In the genomic region with DNA sequence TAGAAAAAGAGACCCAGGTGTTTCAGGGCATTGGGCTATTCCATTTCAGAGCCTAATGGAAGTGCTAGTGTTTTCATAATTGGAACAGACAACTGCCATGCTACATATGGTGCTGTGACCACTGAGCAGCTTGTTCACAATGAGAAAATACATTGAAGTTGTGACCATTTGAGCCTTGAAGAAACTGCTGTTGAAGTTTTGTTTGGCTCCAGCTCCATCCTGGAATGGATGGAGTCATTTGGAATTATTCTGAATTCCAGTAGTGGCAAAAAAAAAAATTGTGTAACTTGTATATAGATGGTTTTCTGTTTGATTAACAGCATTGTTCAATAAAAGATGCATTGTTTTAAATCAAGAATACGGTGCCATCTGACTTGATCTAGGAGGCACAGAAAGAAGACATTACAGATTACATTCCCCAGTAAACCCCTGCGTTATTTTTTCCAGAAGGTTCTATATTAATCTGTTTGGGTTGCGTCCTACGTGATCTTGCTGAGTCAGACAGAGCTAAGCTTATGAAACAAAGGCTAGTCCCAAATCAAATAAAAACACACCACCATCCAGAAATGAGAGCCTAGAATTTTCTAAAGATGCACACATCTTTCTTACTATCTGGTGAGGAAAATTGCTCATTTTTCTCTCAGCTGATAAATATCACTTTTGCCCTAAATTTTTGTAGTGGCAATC, we compare ENCODE assay signal across 1 cellular context.
TF ChIP-seq lines count a peak whose summit lies in the region.

No MANE protein-coding gene starts in this region.

TF ChIP-seq in HepG2, 621 proteins besides CTCF, POLR2A, EP300 and RAD21:
- 0 out of 2 replicates have a peak, but pooled peaks have one; percentile 17 for TF ChIP-seq MAFF (IDR thresholded peaks at IDR 0.05; ENCODE audit: low read depth, low read length)
- TF ChIP-seq POLR2AphosphoS5 (IDR thresholded peaks at IDR 0.05; ENCODE audit: low read depth, low read length) = peak; percentile 6; the same call in 1 of the 2 replicates
- no peak for TF ChIP-seq ZNF572 (CRISPR knock-in tag; IDR thresholded peaks at IDR 0.05)
- 0 out of 4 replicates have a peak, but pooled peaks have one; percentile 8 to 18 for TF ChIP-seq MAFK (conservative IDR thresholded peaks at IDR 0.05 in 1 of 2, IDR thresholded peaks at IDR 0.05 in 1 of 2; ENCODE audit: low read length in 2 of 2)
- no peak for TF ChIP-seq ZNF275 (CRISPR knock-in tag; IDR thresholded peaks at IDR 0.05; ENCODE audit: borderline replicate concordance)
